1 cellular context compared by ENCODE assay signal in genomic region chr15:92462771-92463170, GRCh38.
TF ChIP-seq lines count a peak whose summit lies in the region.

No MANE protein-coding gene starts in this region.

TF ChIP-seq in HepG2, 621 proteins besides CTCF, POLR2A, EP300 and RAD21 (continued from another document):
- no peak for TF ChIP-seq HMGXB4 (CRISPR knock-in tag; IDR thresholded peaks at IDR 0.05; ENCODE audit: borderline replicate concordance in 1 of 2, low read depth in 1 of 2)
- TF ChIP-seq PRMT3 (CRISPR knock-in tag; IDR thresholded peaks at IDR 0.05; ENCODE audit: borderline replicate concordance, low read depth): no peak
- no peak for TF ChIP-seq ZNF7 (CRISPR knock-in tag; IDR thresholded peaks at IDR 0.05)
- no peak for TF ChIP-seq WIZ (CRISPR knock-in tag; IDR thresholded peaks at IDR 0.05)
- no peak for TF ChIP-seq ZNF850 (CRISPR knock-in tag; conservative IDR thresholded peaks at IDR 0.05)
- TF ChIP-seq ZNF282 (IDR thresholded peaks at IDR 0.05; ENCODE audit: partially characterized antibody): no peak
